In the genomic region with DNA sequence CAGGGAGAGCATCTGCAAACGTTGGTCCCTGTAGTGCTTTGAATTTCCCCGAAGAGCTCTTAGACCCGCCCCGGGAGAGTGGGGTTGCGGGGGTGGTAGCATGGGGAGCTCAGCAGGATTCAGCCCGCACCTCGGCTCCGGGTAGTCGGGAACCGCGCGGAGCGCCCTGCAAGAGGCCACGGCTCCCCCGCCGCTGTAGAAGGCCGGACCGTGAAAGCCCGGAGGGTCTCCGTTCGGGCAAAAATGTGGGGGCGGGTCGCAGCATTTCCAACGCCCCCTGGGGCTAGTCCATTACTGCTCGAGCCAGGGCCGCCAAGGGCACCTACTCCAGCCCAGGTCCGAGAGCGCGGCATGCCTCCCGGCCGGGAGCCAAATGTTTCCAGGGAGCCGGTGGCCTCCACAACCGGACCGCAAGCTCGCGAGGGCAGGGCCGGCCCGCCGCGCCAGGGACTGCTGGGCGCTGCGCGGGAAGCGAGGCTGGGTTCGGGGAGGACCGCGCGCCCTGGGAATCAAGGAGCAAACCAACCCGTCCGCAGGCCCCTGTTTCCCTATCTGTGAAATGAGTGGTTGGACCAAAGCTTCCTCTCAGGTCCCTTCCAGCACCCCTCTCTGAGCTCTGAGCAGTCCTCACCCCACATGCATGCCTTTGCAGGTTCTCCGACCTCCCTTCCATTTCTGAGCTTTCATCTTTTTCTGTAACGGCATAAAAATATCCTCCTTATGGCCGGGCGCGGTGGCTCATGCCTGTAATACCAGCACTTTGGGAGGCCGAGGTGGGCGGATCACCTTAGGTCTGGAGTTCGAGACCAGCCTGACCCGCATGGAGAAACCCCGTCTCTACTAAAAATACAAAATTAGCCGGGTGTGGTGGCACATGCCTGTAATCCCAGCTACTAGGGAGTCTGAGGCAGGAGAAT, we compare ENCODE assay signal across 1 cellular context.
TF ChIP-seq lines count a peak whose summit lies in the region.

No MANE protein-coding gene starts in this region.

TF ChIP-seq in K562, 482 proteins besides CTCF, POLR2A, EP300 and RAD21 (continued from another document and continues in another):
- peak; percentile 78 for TF ChIP-seq PRDM10 (IDR thresholded peaks at IDR 0.05; ENCODE audit: partially characterized antibody)
- TF ChIP-seq ZFP36 (IDR thresholded peaks at IDR 0.05; ENCODE audit: low read depth, low read length, partially characterized antibody): no peak
- TF ChIP-seq ZNF12 (CRISPR knock-in tag; IDR thresholded peaks at IDR 0.05): no peak; the same call in 1 of the 2 replicates
- TF ChIP-seq, protein P1, sequence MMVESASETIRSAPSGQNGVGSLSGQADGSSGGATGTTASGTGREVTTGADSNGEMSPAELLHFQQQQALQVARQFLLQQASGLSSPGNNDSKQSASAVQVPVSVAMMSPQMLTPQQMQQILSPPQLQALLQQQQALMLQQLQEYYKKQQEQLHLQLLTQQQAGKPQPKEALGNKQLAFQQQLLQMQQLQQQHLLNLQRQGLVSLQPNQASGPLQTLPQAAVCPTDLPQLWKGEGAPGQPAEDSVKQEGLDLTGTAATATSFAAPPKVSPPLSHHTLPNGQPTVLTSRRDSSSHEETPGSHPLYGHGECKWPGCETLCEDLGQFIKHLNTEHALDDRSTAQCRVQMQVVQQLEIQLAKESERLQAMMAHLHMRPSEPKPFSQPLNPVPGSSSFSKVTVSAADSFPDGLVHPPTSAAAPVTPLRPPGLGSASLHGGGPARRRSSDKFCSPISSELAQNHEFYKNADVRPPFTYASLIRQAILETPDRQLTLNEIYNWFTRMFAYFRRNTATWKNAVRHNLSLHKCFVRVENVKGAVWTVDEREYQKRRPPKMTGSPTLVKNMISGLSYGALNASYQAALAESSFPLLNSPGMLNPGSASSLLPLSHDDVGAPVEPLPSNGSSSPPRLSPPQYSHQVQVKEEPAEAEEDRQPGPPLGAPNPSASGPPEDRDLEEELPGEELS (CRISPR knock-in tag; IDR thresholded peaks at IDR 0.05; ENCODE audit: borderline replicate concordance): no peak
- TF ChIP-seq SRF (CRISPR knock-in tag; IDR thresholded peaks at IDR 0.05): no peak; a peak in 1 of 4 replicates
- no peak for TF ChIP-seq CBX2 (IDR thresholded peaks at IDR 0.05; ENCODE audit: insufficient read depth, low read length, poor library complexity, severe bottlenecking)
- no peak for TF ChIP-seq NONO (IDR thresholded peaks at IDR 0.05; ENCODE audit: low read depth in 2 of 2, low read length in 1 of 2)
- no peak for TF ChIP-seq HNRNPUL1 (IDR thresholded peaks at IDR 0.05; ENCODE audit: low read length)
- no peak for TF ChIP-seq TBP (optimal IDR thresholded peaks at IDR 0.05; ENCODE audit: low read depth, low read length)
- no peak for TF ChIP-seq SAFB (IDR thresholded peaks at IDR 0.05; ENCODE audit: borderline replicate concordance, low read depth, low read length)
- no peak for TF ChIP-seq NR0B1 (IDR thresholded peaks at IDR 0.05; ENCODE audit: partially characterized antibody)
- TF ChIP-seq RBM14 (IDR thresholded peaks at IDR 0.05; ENCODE audit: borderline replicate concordance, insufficient read depth, low read depth, low read length): no peak
- TF ChIP-seq MCM3 (IDR thresholded peaks at IDR 0.05): no peak
- TF ChIP-seq, protein P2, sequence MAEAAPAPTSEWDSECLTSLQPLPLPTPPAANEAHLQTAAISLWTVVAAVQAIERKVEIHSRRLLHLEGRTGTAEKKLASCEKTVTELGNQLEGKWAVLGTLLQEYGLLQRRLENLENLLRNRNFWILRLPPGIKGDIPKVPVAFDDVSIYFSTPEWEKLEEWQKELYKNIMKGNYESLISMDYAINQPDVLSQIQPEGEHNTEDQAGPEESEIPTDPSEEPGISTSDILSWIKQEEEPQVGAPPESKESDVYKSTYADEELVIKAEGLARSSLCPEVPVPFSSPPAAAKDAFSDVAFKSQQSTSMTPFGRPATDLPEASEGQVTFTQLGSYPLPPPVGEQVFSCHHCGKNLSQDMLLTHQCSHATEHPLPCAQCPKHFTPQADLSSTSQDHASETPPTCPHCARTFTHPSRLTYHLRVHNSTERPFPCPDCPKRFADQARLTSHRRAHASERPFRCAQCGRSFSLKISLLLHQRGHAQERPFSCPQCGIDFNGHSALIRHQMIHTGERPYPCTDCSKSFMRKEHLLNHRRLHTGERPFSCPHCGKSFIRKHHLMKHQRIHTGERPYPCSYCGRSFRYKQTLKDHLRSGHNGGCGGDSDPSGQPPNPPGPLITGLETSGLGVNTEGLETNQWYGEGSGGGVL (CRISPR knock-in tag; IDR thresholded peaks at IDR 0.05): no peak
- no peak for TF ChIP-seq TEAD4 (IDR thresholded peaks at IDR 0.05; ENCODE audit: low read length)
- no peak for TF ChIP-seq TEAD4 (CRISPR knock-in tag; IDR thresholded peaks at IDR 0.05; ENCODE audit: borderline replicate concordance)
- no peak for TF ChIP-seq CEBPZ (IDR thresholded peaks at IDR 0.05; ENCODE audit: borderline replicate concordance, low read depth, low read length)
- TF ChIP-seq, protein P3, sequence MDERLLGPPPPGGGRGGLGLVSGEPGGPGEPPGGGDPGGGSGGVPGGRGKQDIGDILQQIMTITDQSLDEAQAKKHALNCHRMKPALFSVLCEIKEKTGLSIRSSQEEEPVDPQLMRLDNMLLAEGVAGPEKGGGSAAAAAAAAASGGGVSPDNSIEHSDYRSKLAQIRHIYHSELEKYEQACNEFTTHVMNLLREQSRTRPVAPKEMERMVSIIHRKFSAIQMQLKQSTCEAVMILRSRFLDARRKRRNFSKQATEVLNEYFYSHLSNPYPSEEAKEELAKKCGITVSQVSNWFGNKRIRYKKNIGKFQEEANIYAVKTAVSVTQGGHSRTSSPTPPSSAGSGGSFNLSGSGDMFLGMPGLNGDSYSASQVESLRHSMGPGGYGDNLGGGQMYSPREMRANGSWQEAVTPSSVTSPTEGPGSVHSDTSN (CRISPR knock-in tag; IDR thresholded peaks at IDR 0.05; ENCODE audit: low read depth): no peak
- TF ChIP-seq, protein P3 (tag; conservative IDR thresholded peaks at IDR 0.05; ENCODE audit: low read depth): no peak
- TF ChIP-seq L3MBTL2 (IDR thresholded peaks at IDR 0.05): no peak
- no peak for TF ChIP-seq PCBP1 (IDR thresholded peaks at IDR 0.05; ENCODE audit: low read depth, low read length, poor library complexity, severe bottlenecking)
- TF ChIP-seq ZNF395 (CRISPR knock-in tag; IDR thresholded peaks at IDR 0.05): peak; percentile 28; the same call in 1 of the 2 replicates
- peak; percentile 32 for TF ChIP-seq ZBTB33 (CRISPR knock-in tag; IDR thresholded peaks at IDR 0.05)
- no peak for TF ChIP-seq ZNF316 (IDR thresholded peaks at IDR 0.05)
- TF ChIP-seq RUNX1 (IDR thresholded peaks at IDR 0.05; ENCODE audit: low read depth): no peak
